28 cellular contexts compared by ENCODE assay signal in the genomic region with DNA sequence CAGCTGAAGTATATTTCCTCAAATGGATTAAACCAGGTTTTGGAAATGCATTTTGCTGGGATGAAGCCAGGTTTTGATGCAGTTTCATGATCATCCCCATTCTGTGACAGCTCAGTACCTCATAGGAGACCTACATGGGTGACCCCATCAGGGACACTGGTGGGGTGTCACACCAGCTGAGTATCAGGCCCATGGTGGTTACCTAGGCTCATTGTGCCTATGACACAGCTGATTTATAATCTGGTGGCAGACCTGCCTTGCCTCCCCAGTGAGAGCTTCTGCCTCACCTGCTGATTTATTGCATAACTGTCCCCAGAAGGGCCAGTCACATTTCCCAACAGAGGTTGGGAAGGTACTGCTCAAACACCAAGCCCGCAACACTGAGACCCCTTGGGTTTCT. TPM values are rescaled to one million over a fixed set of nuclear protein-coding genes. Genes with fewer than 3 reads are reported as not detected.
"Had no signal": no experiment of that assay in that cellular context is flagged by ENCODE, and none has a peak within 500 bp of the region (broad histone marks: within the 10 kb centered on the region; RNA-seq: fewer than 3 reads in every experiment).

No MANE protein-coding gene starts in this region.

- H3K4me1 Mint-ChIP-seq: nephron had no signal

- H3K9me3 ChIP-seq: gastrocnemius medialis, ovary, psoas muscle, stomach, thyroid gland, vagina had no signal

- H3K36me3 ChIP-seq: gastrocnemius medialis, neural progenitor cell, ovary, stomach, thyroid gland, vagina had no signal

- H3K9me3 Mint-ChIP-seq: endodermal cell, nephron, neural progenitor cell had no signal

- H3K27ac ChIP-seq: epithelial cell of prostate, gastrocnemius medialis, neural progenitor cell, ovary, psoas muscle, stomach, thyroid gland, vagina had no signal

- DNase-seq: effector CD8-positive, alpha-beta T cell; endodermal cell; foreskin fibroblast; gastrocnemius medialis; kidney; mesendoderm; midbrain; naive thymus-derived CD4-positive, alpha-beta T cell; nucleus accumbens; ovary; posterior cingulate gyrus; psoas muscle; right cardiac atrium; stimulated activated CD4-positive, alpha-beta T cell treated with anti-CD3 and anti-CD28 coated beads, Interleukin-15, amount 100 ng/mL, for 24 hours; stimulated activated CD4-positive, alpha-beta T cell treated with anti-CD3 and anti-CD28 coated beads, Interleukin-4, amount 100 ng/mL, for 1 hour; stimulated activated CD8-positive, alpha-beta memory T cell treated with anti-CD3 and anti-CD28 coated beads, Interleukin-4, amount 100 ng/mL, for 48 hours; stimulated activated naive CD4-positive, alpha-beta T cell treated with Interleukin-2 at 50 U/mL for 16 hours; stomach; thyroid gland; trophoblast cell had no signal

- H3K36me3 Mint-ChIP-seq: neural progenitor cell had no signal

- H3K4me3 ChIP-seq: gastrocnemius medialis, neural progenitor cell, ovary, psoas muscle, skin epidermis, stomach, thyroid gland, vagina had no signal

- H2AFZ ChIP-seq: neural progenitor cell had no signal

- H3K4me2 ChIP-seq: neural progenitor cell had no signal

- H3K4me3 Mint-ChIP-seq: endodermal cell; naive thymus-derived CD4-positive, alpha-beta T cell; nephron; neural progenitor cell had no signal

- H3K27ac Mint-ChIP-seq: endodermal cell, nephron, neural progenitor cell had no signal

- H3K9ac ChIP-seq: neural progenitor cell had no signal

- H3K27me3 ChIP-seq: gastrocnemius medialis, neural progenitor cell, ovary, stomach, thyroid gland, vagina had no signal

- H3K4me1 ChIP-seq: gastrocnemius medialis, neural progenitor cell, psoas muscle, thyroid gland had no signal

- ATAC-seq: esophagus mucosa; gastrocnemius medialis; left lobe of liver; naive thymus-derived CD4-positive, alpha-beta T cell; psoas muscle; right cardiac atrium had no signal

- H3K27me3 Mint-ChIP-seq: naive thymus-derived CD4-positive, alpha-beta T cell had no signal

RNA-seq across cellular contexts. Expression of a gene that starts 3.8 kb away (rescaled TPM):
- total RNA-seq: lung microvascular endothelial cell had no signal
